ENCODE assay signal across 1 cellular context in the genomic region with DNA sequence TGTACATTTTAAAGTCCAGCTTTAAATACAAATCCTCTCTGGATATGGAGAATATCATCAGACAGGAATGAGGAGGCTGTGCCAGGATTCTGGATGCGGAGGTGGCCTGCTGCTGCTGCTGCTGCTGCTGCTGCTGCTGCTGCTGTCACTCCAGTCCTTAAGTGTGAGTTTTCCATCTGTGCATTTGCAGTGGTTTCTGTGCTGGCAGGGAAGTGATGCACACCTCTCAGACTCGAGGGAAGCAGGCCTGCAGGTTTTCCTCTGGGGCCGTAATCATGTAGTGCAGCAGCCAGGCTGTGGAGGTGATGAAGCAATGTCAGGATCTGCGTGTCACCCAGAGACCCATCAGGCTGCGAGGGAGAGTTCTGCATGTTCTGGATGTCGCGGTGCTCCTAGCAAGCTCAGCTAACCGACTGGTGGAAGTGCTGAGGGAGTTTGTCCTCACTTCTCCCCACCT.
TF ChIP-seq lines count a peak whose summit lies in the region.

No MANE protein-coding gene starts in this region.

TF ChIP-seq in IMR-90, 13 proteins besides CTCF, POLR2A, EP300 and RAD21 (continued from another document):
- TF ChIP-seq USF2 (IDR thresholded peaks at IDR 0.05; ENCODE audit: low read depth, low read length) (no peak), RCOR1 (IDR thresholded peaks at IDR 0.05; ENCODE audit: insufficient replicate concordance, low read length) (no peak)
